In the genomic region with DNA sequence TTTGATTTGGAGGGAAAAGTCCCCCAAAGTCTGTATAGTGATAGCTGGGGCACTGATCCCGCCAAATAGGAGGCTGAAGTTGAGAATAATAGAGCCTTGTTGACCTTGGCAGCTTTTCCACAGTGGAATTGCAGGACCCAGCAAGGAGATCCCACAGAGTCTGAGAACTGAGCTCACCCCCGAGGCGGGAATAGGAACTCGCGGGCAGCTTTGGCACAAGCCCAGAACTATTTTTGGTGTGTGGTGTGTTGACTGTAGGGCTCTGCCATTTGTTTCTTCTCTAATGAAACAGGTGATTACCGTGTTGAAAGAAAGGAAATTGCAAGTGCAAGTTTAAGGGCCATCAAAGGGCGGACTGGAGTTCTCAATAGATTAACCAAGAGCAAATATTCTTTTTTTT, we compare ENCODE assay signal across 13 cellular contexts. TPM values are rescaled to one million over a fixed set of nuclear protein-coding genes. Genes with fewer than 3 reads are reported as not detected.
DNase-seq lines count a peak whose midpoint lies in the region; ATAC-seq and TF ChIP-seq lines count a peak whose summit lies in the region.
"Had no signal": no experiment of that assay in that cellular context is flagged by ENCODE, and none has a peak within 500 bp of the region (broad histone marks: within the 10 kb centered on the region; RNA-seq: fewer than 3 reads in every experiment).

No MANE protein-coding gene starts in this region.

- no peaks in the 10 kb centered on the region for H3K4me1 ChIP-seq in SJCRH30
- H3K4me1 ChIP-seq in tibial artery = peaks cover 0 to 50% (median 43%) of the 10 kb centered on the region in 4 donors

- DNase-seq in DMS 273 (lab: John Stamatoyannopoulos, UW; ENCODE audit: unreplicated experiment) (peak; percentile 62), DMS 273 treated with DMSO at 0.1 percent for 48 hours (lab: John Stamatoyannopoulos, UW) (no peak), SJCRH30 (peak; percentile 70 to 71), foreskin melanocyte (peak; percentile 57), tibial artery (peak; percentile 66 to 91), NCI-H226 (no peak), omental fat pad (ENCODE audit: low spot score) (no peak), GM13977 (ENCODE audit: low spot score) (no peak)
- DNase-seq: activated CD4-positive, alpha-beta T cell treated with anti-CD3 and anti-CD28 coated beads for 36 hours; activated effector memory CD4-positive, alpha-beta T cell treated with anti-CD3 and anti-CD28 coated beads, Interleukin-2, amount 50 U/mL, for 16 hours; NCI-H1048 had no signal

- H3K27me3 ChIP-seq in SJCRH30 = no peaks in the 10 kb centered on the region
- no peaks in the 10 kb centered on the region for H3K27me3 ChIP-seq in tibial artery
- H3K27me3 ChIP-seq: dorsolateral prefrontal cortex had no signal

- in situ Hi-C loops in GM13977 (cut with MboI; ENCODE audit: low pct_unique_long_range_greater_than_20kb, low sequenced_read_pairs, unreplicated experiment) = no loop called here

- intact Hi-C loops in tibial artery (cut with DNase I; ENCODE audit: low total_unique reads) = loop anchor here (10.0 kb wide), 1 partner anchor 82 kb away; no protein-coding TSS in a partner anchor

- H3K27ac ChIP-seq in SJCRH30 = no peak overlapping the region
- peak overlapping the region in 1 of 2 donors; percentile 38 for H3K27ac ChIP-seq in tibial artery
- H3K27ac ChIP-seq: 22Rv1, dorsolateral prefrontal cortex had no signal

- H3K9me3 ChIP-seq in SJCRH30 (replicated peaks) (no peaks in the 10 kb centered on the region), tibial artery (no peaks in the 10 kb centered on the region)

- H3K36me3 ChIP-seq in SJCRH30 = no peaks in the 10 kb centered on the region
- no peaks in the 10 kb centered on the region for H3K36me3 ChIP-seq in tibial artery

- TF ChIP-seq CTCF in tibial artery (IDR thresholded peaks at IDR 0.05) (peak; percentile 26 to 27), omental fat pad (IDR thresholded peaks at IDR 0.05) (no peak), GM13977 (IDR thresholded peaks at IDR 0.05; ENCODE audit: extremely low read depth, insufficient read depth, missing control alignments) (no peak)

- ATAC-seq in omental fat pad (ENCODE audit: low FRiP score) = no peak
- ATAC-seq: activated CD4-positive, alpha-beta T cell treated with anti-CD3 and anti-CD28 coated beads for 36 hours had no signal

- H3K4me3 ChIP-seq in SJCRH30 (no peak overlapping the region), tibial artery (no peak overlapping the region)
- H3K4me3 ChIP-seq: dorsolateral prefrontal cortex had no signal

RNA-seq across cellular contexts. Expression of a gene that starts 34.0 kb away (rescaled TPM):
- 0.28 and 0.30 TPM in 2 replicates for total RNA-seq in SJCRH30 (2014; rRNA removed; shearing (Covaris generic))
- 10 to 100 TPM in 2 of 4 donors, 1 to 10 TPM in 2; 6.5 to 16.6 (median 8.6) TPM for total RNA-seq in omental fat pad

Comparison
In these comparisons a context has a peak if more than half of its experiments do, and no peak if none do; other contexts are left out.
1. DNase-seq: peak in DMS 273 (single experiment), SJCRH30 (2 of 2), foreskin melanocyte (single experiment) and tibial artery (2 of 2); none in DMS 273 treated with DMSO at 0.1 percent for 48 hours (single experiment), NCI-H226 (single experiment), omental fat pad (single experiment) and GM13977 (single experiment).
2. CTCF ChIP-seq: peak in tibial artery (2 of 2); none in omental fat pad (0 of 3) and GM13977 (single experiment).